ENCODE assay signal across 8 cellular contexts in genomic region chr7:37311282-37311868, GRCh38.
A peak's percentile ranks its signal among the peaks of the same experiment; 100 is the strongest.
DNase-seq lines count a peak whose midpoint lies in the region; ATAC-seq, FAIRE-seq and TF ChIP-seq lines count a peak whose summit lies in the region.

No MANE protein-coding gene starts in this region.

- POLR2A ChIA-PET in T-cell (lab: Charles Lee), result no interaction called here

- ATAC-seq in T-cell (replicated peaks in 1 of 4) (peak in 3 of 4 experiments; percentile 35 to 48 (median 38)), GM18868 (IDR thresholded peaks at IDR 0.05; ENCODE audit: unreplicated experiment) (no peak)

- H3K4me3 ChIP-seq in choroid plexus epithelial cell (ENCODE audit: low read depth, low read length), result no peak overlapping the region
- H3K4me3 ChIP-seq in WERI-Rb-1 (ENCODE audit: low read depth, low read length), result no peak overlapping the region

- H3K36me3 ChIP-seq in WERI-Rb-1, result no peaks in the 10 kb centered on the region

- DNase-seq in GM19239 (ENCODE audit: insufficient read length, low spot score), result no peak
- DNase-seq in T-cell, result peak in 6 of 34 experiments; percentile 2 to 23 (median 10)
- DNase-seq in choroid plexus epithelial cell (ENCODE audit: low read depth), result peak; percentile 9
- peak; percentile 36 for DNase-seq in renal cortical epithelial cell (ENCODE audit: low read depth)
- no peak for DNase-seq in NCI-H526 (lab: John Stamatoyannopoulos, UW)
- no peak for DNase-seq in WERI-Rb-1
- DNase-seq in NCI-H345 (lab: John Stamatoyannopoulos, UW), result no peak

- H3K9me3 ChIP-seq in WERI-Rb-1 (ENCODE audit: severe bottlenecking), result no peaks in the 10 kb centered on the region

- FAIRE-seq in GM19239 (lab: Jason Lieb, UNC), result peak; percentile 31

- no peaks in the 10 kb centered on the region for H3K27me3 ChIP-seq in WERI-Rb-1 (ENCODE audit: insufficient read depth, low read depth, severe bottlenecking)

- H3K9me3 Mint-ChIP-seq in T-cell, result no peaks in the 10 kb centered on the region

- TF ChIP-seq CTCF in choroid plexus epithelial cell (conservative IDR thresholded peaks at IDR 0.05; ENCODE audit: low read depth, low read length) (no peak), WERI-Rb-1 (IDR thresholded peaks at IDR 0.05; ENCODE audit: low read depth, low read length) (no peak)

- H3K27ac ChIP-seq in WERI-Rb-1, result no peak overlapping the region

- H3K27me3 Mint-ChIP-seq in T-cell, result no peaks in the 10 kb centered on the region

- peak overlapping the region; percentile 2 to 62 (median 31) for H3K4me3 Mint-ChIP-seq in T-cell

- H3K4me1 Mint-ChIP-seq in T-cell, result peaks cover 71 to 84% (median 79%) of the 10 kb centered on the region in 3 donors

- H3K27ac Mint-ChIP-seq in T-cell, result peak overlapping the region; percentile 90 to 92

- CTCF ChIA-PET in T-cell (lab: Charles Lee), result interaction anchor here in 1 of 2 donors (2.2 to 3.0 kb wide), 2 partner anchors 31 to 42 kb away, joined by 8 to 10 read pairs; no protein-coding TSS in a partner anchor

- peaks cover 52% of the 10 kb centered on the region for H3K36me3 Mint-ChIP-seq in T-cell

Comparison
In these comparisons a context has a peak if more than half of its experiments do, and no peak if none do; other contexts are left out.
1. DNase-seq: peak in choroid plexus epithelial cell (single experiment) and renal cortical epithelial cell (single experiment); none in GM19239 (single experiment), NCI-H526 (0 of 2), WERI-Rb-1 (single experiment) and NCI-H345 (single experiment).